Comparison of ENCODE assay signal across 1 cellular context in the genomic region with DNA sequence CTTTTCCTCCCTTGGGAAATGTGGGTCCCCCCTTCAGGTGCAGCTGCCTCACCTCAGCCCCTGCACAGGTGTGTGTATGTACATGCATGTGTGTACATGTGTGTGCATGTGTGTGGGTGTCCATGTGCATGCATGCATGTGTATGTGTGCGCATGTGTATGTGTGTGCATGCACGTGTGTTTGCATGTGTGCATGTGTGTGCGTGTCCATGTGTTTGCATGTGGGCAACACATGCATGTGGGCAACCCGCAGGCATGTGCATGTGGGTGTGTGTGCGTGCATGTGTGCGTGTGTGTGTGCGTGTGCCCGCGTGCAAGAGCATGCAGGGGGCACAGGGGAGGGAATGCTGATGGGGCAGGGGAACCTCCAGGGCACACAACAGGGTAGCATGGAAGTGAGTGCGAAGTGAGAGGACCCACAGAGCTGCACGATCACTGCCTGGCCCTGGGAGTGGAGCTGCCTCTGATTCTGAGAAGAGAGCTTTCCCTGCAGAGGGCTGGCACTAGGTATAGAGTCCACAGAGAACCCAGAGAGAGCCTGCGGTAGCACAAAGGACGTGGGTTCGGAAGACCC.
TF ChIP-seq lines count a peak whose summit lies in the region.

No MANE protein-coding gene starts in this region.

TF ChIP-seq in WTC11, 78 proteins besides CTCF, POLR2A, EP300 and RAD21 (continued from another document):
- TF ChIP-seq, protein P1, sequence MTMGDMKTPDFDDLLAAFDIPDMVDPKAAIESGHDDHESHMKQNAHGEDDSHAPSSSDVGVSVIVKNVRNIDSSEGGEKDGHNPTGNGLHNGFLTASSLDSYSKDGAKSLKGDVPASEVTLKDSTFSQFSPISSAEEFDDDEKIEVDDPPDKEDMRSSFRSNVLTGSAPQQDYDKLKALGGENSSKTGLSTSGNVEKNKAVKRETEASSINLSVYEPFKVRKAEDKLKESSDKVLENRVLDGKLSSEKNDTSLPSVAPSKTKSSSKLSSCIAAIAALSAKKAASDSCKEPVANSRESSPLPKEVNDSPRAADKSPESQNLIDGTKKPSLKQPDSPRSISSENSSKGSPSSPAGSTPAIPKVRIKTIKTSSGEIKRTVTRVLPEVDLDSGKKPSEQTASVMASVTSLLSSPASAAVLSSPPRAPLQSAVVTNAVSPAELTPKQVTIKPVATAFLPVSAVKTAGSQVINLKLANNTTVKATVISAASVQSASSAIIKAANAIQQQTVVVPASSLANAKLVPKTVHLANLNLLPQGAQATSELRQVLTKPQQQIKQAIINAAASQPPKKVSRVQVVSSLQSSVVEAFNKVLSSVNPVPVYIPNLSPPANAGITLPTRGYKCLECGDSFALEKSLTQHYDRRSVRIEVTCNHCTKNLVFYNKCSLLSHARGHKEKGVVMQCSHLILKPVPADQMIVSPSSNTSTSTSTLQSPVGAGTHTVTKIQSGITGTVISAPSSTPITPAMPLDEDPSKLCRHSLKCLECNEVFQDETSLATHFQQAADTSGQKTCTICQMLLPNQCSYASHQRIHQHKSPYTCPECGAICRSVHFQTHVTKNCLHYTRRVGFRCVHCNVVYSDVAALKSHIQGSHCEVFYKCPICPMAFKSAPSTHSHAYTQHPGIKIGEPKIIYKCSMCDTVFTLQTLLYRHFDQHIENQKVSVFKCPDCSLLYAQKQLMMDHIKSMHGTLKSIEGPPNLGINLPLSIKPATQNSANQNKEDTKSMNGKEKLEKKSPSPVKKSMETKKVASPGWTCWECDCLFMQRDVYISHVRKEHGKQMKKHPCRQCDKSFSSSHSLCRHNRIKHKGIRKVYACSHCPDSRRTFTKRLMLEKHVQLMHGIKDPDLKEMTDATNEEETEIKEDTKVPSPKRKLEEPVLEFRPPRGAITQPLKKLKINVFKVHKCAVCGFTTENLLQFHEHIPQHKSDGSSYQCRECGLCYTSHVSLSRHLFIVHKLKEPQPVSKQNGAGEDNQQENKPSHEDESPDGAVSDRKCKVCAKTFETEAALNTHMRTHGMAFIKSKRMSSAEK (CRISPR knock-in tag; IDR thresholded peaks at IDR 0.05; ENCODE audit: borderline replicate concordance): no peak
